Comparison of ENCODE assay signal across 1 cellular context in the genomic region with DNA sequence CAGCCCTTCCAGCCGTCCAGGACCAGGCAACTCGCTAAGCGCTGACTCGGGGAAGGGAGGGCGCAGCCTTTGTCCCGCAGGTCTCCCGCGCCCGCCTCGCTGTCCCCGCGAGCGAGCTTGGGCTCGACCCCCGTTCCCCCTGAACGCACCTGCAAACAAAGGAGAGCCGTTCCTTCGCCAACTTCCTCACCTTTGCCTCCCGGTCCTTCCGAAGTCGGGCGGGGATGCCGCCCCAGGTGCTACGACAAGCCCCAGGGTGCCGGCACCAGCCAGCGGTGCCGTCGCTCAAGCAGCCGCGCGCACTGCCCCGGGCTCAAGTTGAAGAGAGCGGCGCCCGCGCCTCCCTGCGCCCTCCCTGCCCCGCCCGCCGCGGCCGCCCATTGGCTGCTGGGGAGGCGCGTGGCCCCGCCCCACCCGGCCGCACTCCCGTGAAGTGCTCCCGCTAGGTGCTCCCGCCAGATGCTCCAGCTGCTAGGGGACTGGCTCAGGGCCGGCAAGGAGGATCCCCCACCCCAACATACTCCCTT.
TF ChIP-seq lines count a peak whose summit lies in the region.

No MANE protein-coding gene starts in this region.

TF ChIP-seq in WTC11, 78 proteins besides CTCF, POLR2A, EP300 and RAD21 (continued from another document and continues in another):
- TF ChIP-seq ARID4B (CRISPR knock-in tag; IDR thresholded peaks at IDR 0.05; ENCODE audit: borderline replicate concordance): peak; percentile 53; the same call in 1 of the 2 replicates
- no peak for TF ChIP-seq RORB (CRISPR knock-in tag; IDR thresholded peaks at IDR 0.05)
- peak; percentile 95; the same call in 1 of the 2 replicates for TF ChIP-seq ELF4 (CRISPR knock-in tag; IDR thresholded peaks at IDR 0.05; ENCODE audit: low read depth)
- TF ChIP-seq SP1 (CRISPR knock-in tag; conservative IDR thresholded peaks at IDR 0.05): peak; percentile 75
- TF ChIP-seq NR2C2 (CRISPR knock-in tag; IDR thresholded peaks at IDR 0.05): no peak
- TF ChIP-seq MYBL2 (CRISPR knock-in tag; IDR thresholded peaks at IDR 0.05): peak; percentile 59; the same call in 1 of the 2 replicates
- no peak for TF ChIP-seq ZNF425 (CRISPR knock-in tag; conservative IDR thresholded peaks at IDR 0.05)
- TF ChIP-seq ZNF263 (CRISPR knock-in tag; IDR thresholded peaks at IDR 0.05; ENCODE audit: low read depth): peak; percentile 100
- TF ChIP-seq GABPB1 (CRISPR knock-in tag; IDR thresholded peaks at IDR 0.05): no peak
- no peak; the same call in 1 of the 2 replicates for TF ChIP-seq AFF4 (CRISPR knock-in tag; IDR thresholded peaks at IDR 0.05; ENCODE audit: borderline replicate concordance)
- TF ChIP-seq GRHL2 (CRISPR knock-in tag; IDR thresholded peaks at IDR 0.05; ENCODE audit: insufficient replicate concordance, severe bottlenecking): no peak
- peak; percentile 90 for TF ChIP-seq ETV6 (CRISPR knock-in tag; IDR thresholded peaks at IDR 0.05)
- TF ChIP-seq SMAD3 (CRISPR knock-in tag; IDR thresholded peaks at IDR 0.05; ENCODE audit: borderline replicate concordance): 0 out of 2 replicates have a peak, but pooled peaks have one; percentile 26
- peak; percentile 64; the same call in 1 of the 2 replicates for TF ChIP-seq IRF1 (CRISPR knock-in tag; IDR thresholded peaks at IDR 0.05)
- TF ChIP-seq ATF6 (CRISPR knock-in tag; IDR thresholded peaks at IDR 0.05): no peak
- TF ChIP-seq FOXP4 (CRISPR knock-in tag; IDR thresholded peaks at IDR 0.05): peak; percentile 90
- TF ChIP-seq JAZF1 (CRISPR knock-in tag; IDR thresholded peaks at IDR 0.05): no peak
- TF ChIP-seq, protein P1, sequence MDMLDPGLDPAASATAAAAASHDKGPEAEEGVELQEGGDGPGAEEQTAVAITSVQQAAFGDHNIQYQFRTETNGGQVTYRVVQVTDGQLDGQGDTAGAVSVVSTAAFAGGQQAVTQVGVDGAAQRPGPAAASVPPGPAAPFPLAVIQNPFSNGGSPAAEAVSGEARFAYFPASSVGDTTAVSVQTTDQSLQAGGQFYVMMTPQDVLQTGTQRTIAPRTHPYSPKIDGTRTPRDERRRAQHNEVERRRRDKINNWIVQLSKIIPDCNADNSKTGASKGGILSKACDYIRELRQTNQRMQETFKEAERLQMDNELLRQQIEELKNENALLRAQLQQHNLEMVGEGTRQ (CRISPR knock-in tag; IDR thresholded peaks at IDR 0.05): peak; percentile 84
- no peak for TF ChIP-seq PRDM15 (CRISPR knock-in tag; IDR thresholded peaks at IDR 0.05)
- 0 out of 2 replicates have a peak, but pooled peaks have one; percentile 71 for TF ChIP-seq NR3C1 (CRISPR knock-in tag; conservative IDR thresholded peaks at IDR 0.05; ENCODE audit: low read depth)
- 0 out of 2 replicates have a peak, but pooled peaks have one; percentile 46 for TF ChIP-seq ZBTB21 (CRISPR knock-in tag; IDR thresholded peaks at IDR 0.05; ENCODE audit: borderline replicate concordance)
- TF ChIP-seq FOXK1 (CRISPR knock-in tag; IDR thresholded peaks at IDR 0.05): peak; percentile 68; the same call in 1 of the 2 replicates
- peak; percentile 89; the same call in 1 of the 2 replicates for TF ChIP-seq CBFB (CRISPR knock-in tag; IDR thresholded peaks at IDR 0.05; ENCODE audit: low read depth)
- TF ChIP-seq ESRRA (CRISPR knock-in tag; IDR thresholded peaks at IDR 0.05; ENCODE audit: borderline replicate concordance): no peak
- TF ChIP-seq, protein P2, sequence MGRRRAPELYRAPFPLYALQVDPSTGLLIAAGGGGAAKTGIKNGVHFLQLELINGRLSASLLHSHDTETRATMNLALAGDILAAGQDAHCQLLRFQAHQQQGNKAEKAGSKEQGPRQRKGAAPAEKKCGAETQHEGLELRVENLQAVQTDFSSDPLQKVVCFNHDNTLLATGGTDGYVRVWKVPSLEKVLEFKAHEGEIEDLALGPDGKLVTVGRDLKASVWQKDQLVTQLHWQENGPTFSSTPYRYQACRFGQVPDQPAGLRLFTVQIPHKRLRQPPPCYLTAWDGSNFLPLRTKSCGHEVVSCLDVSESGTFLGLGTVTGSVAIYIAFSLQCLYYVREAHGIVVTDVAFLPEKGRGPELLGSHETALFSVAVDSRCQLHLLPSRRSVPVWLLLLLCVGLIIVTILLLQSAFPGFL (CRISPR knock-in tag; IDR thresholded peaks at IDR 0.05; ENCODE audit: borderline replicate concordance): no peak
- 0 out of 2 replicates have a peak, but pooled peaks have one; percentile 72 for TF ChIP-seq TP53 (CRISPR knock-in tag; IDR thresholded peaks at IDR 0.05)
- no peak for TF ChIP-seq SMAD4 (CRISPR knock-in tag; IDR thresholded peaks at IDR 0.05)
- no peak for TF ChIP-seq EMX1 (CRISPR knock-in tag; IDR thresholded peaks at IDR 0.05)
- peak; percentile 81; the same call in 1 of the 2 replicates for TF ChIP-seq FOXP1 (CRISPR knock-in tag; IDR thresholded peaks at IDR 0.05; ENCODE audit: borderline replicate concordance)
